8 cellular contexts compared by ENCODE assay signal in the genomic region with DNA sequence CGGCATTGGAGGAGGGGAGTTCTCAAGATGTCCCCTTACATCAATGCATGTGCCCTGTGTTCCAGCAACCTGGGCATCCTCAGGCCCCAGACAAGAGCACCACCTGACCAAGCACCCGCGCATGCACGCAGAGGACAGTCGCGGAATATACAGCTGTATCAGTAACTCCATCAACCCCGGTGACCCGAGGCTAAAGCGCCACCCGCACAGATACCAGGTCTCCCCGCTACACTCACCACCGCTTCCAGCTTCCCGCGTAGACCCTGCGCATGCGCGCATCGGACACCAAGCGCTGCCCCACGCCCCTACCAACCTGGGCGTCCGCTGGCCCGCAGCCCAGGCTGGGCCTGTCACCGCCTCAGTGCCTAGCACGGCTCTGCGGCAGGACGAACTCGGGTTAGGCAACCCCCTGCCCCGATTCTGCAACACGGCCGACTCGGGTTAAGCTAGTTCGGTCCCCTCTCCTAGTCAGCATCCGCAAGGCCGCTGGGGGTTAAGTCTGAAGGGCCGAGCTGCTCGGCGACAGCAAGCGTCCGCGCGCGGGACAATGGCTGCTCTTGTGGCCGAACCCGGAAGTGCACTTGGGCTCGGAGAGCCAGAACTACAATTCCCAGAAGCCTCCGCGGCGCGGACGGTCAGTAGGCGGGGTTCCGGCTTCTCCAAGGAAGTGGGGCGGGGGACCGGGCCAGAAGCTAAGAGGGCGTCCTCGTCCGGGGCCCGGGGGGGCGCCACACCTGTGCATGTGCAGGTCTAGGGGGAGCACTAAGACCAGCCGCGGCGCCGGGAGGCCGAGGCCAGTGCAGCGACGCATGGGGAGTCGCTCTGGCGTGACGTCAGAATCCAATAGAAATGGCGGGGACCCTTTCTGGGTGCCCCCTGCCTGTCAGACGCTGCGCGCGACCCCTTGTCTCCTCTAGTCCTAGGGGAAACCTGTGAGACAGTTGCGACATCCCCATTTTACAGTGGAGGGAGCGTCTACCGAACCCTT. TPM values are rescaled to one million over a fixed set of nuclear protein-coding genes. Genes with fewer than 3 reads are reported as not detected.
DNase-seq lines count a peak whose midpoint lies in the region; ATAC-seq, FAIRE-seq and TF ChIP-seq lines count a peak whose summit lies in the region.

A gene (minus strand): TSS at position 561 of the 988 bp plus-strand sequence. CDS start 3,188 bp downstream, outside the sequence.

- peak; percentile 95 for TF ChIP-seq CTCF in mesothelial cell of epicardium (IDR thresholded peaks at IDR 0.05; ENCODE audit: unreplicated experiment)

- peak within 1 kb of the TSS; percentile 92 for H3K4me3 Mint-ChIP-seq in mesothelial cell of epicardium

- ATAC-seq in GM21381 (IDR thresholded peaks at IDR 0.05; ENCODE audit: unreplicated experiment), result peak; percentile 88

- H3K9me3 Mint-ChIP-seq in mesothelial cell of epicardium, result peaks cover 28% of the 10 kb centered on the region

- H3K27ac Mint-ChIP-seq in mesothelial cell of epicardium, result peak within 1 kb of the TSS; percentile 96

- peaks cover 43% of the 10 kb centered on the region for H3K36me3 Mint-ChIP-seq in mesothelial cell of epicardium

- FAIRE-seq in endometrium (lab: Jason Lieb, UNC), result peak; percentile 35

- peaks cover 16% of the 10 kb centered on the region for H3K4me1 Mint-ChIP-seq in mesothelial cell of epicardium

- DNase-seq in D341Med (ENCODE audit: low spot score) (peak; percentile 95), HUDEP-2 (lab: John Stamatoyannopoulos, UW; ENCODE audit: unreplicated experiment in 76 of 76) (peak in 75 of 76 experiments; percentile 76 to 100 (median 95)), NOMO-1 treated with dmso at 0.1 percent for 144 hours (lab: John Stamatoyannopoulos, UW; ENCODE audit: unreplicated experiment) (peak; percentile 92), mesothelial cell of epicardium (ENCODE audit: low spot score in 2 of 2, unreplicated experiment in 2 of 2) (peak; percentile 95 to 96)
- peak; percentile 90 for DNase-seq in activated CD8-positive, alpha-beta memory T cell treated with anti-CD3 and anti-CD28 coated beads, Interleukin-2, amount 50 U/mL, for 24 hours (ENCODE audit: extremely low read depth)
- DNase-seq in stimulated activated CD8-positive, alpha-beta memory T cell treated with anti-CD3 and anti-CD28 coated beads, Interleukin-15, amount 100 ng/mL, for 4 hours (ENCODE audit: low read depth in 2 of 2), result peak; percentile 91 to 94

- peaks cover 18% of the 10 kb centered on the region for H3K27me3 Mint-ChIP-seq in mesothelial cell of epicardium (ENCODE audit: low read depth)

RNA-seq across cellular contexts. Expression of the gene that starts here (rescaled TPM):
- 13.0 to 14.3 TPM (median 13.1 TPM) in 3 replicates for total RNA-seq in mesothelial cell of epicardium

Comparison
In these comparisons a context has a peak if more than half of its experiments do, and no peak if none do; other contexts are left out.
1. Peak in every context shown above with its lines: DNase-seq and ATAC-seq.